Comparison of ENCODE assay signal across 8 cellular contexts in genomic region chr7:129343099-129343700, GRCh38.
DNase-seq lines count a peak whose midpoint lies in the region; ATAC-seq and TF ChIP-seq lines count a peak whose summit lies in the region.

No MANE protein-coding gene starts in this region.

- no peak overlapping the region for H3K4me3 Mint-ChIP-seq in brain

- no peak overlapping the region for H3K4me3 ChIP-seq in uterus

- intact Hi-C loops in uterus (cut with DNase I; ENCODE audit: low total_unique reads): no loop called here

- no peaks in the 10 kb centered on the region for H3K4me1 ChIP-seq in uterus

- peaks cover 9% of the 10 kb centered on the region for H3K36me3 Mint-ChIP-seq in brain

- peak; percentile 94 for TF ChIP-seq CTCF in C4-2B (conservative IDR thresholded peaks at IDR 0.05)
- peak; percentile 62 for TF ChIP-seq CTCF in GM13976 (IDR thresholded peaks at IDR 0.05; ENCODE audit: borderline replicate concordance, control extremely low read depth, extremely low read depth, insufficient read depth, missing control alignments)
- TF ChIP-seq CTCF in brain (conservative IDR thresholded peaks at IDR 0.05): peak; percentile 62 to 80
- peak; percentile 46 to 58 (median 52) for TF ChIP-seq CTCF in uterus (IDR thresholded peaks at IDR 0.05)

- in situ Hi-C loops in GM13976 (cut with MboI; ENCODE audit: low sequenced_read_pairs, unreplicated experiment): no loop called here

- H3K27ac Mint-ChIP-seq in brain: no peak overlapping the region

- H3K27ac ChIP-seq in C4-2B (no peak overlapping the region), uterus (no peak overlapping the region)

- no peaks in the 10 kb centered on the region for H3K9me3 Mint-ChIP-seq in brain

- H3K27me3 ChIP-seq in uterus: no peaks in the 10 kb centered on the region

- TF ChIP-seq POLR2A in uterus (IDR thresholded peaks at IDR 0.05): no peak

- H3K4me1 Mint-ChIP-seq in brain: peaks cover 24% of the 10 kb centered on the region

- no peaks in the 10 kb centered on the region for H3K36me3 ChIP-seq in uterus

- no peak for ATAC-seq in GM21381 (IDR thresholded peaks at IDR 0.05; ENCODE audit: unreplicated experiment)

- H3K9me3 ChIP-seq in uterus: no peaks in the 10 kb centered on the region

- H3K27me3 Mint-ChIP-seq in brain: no peaks in the 10 kb centered on the region

- peak; percentile 49 for DNase-seq in GM13976 (ENCODE audit: low spot score)
- peak; percentile 37 for DNase-seq in NCI-H2227 (lab: John Stamatoyannopoulos, UW; ENCODE audit: unreplicated experiment)
- peak; percentile 49 for DNase-seq in kidney glomerular epithelial cell (lab: John Stamatoyannopoulos, UW)
- DNase-seq in uterus: no peak
- no peak for DNase-seq in islet precursor cell

Comparison
In these comparisons a context has a peak if more than half of its experiments do, and no peak if none do; other contexts are left out.
1. DNase-seq: peak in GM13976 (single experiment), NCI-H2227 (single experiment) and kidney glomerular epithelial cell (single experiment); none in uterus (0 of 2) and islet precursor cell (single experiment).
2. Peak in every context shown above with its lines, with median percentiles within 50 percentile points of each other: CTCF ChIP-seq.